ENCODE assay signal across 11 cellular contexts in genomic region chr4:147778942-147779341, GRCh38. TPM values are rescaled to one million over a fixed set of nuclear protein-coding genes. Genes with fewer than 3 reads are reported as not detected.
DNase-seq lines count a peak whose midpoint lies in the region; ATAC-seq, FAIRE-seq and TF ChIP-seq lines count a peak whose summit lies in the region.
"Had no signal": no experiment of that assay in that cellular context is flagged by ENCODE, and none has a peak within 500 bp of the region (broad histone marks: within the 10 kb centered on the region; RNA-seq: fewer than 3 reads in every experiment).

No MANE protein-coding gene starts in this region.

- FAIRE-seq in GM12891 (lab: Jason Lieb, UNC) = peak; percentile 87

- ATAC-seq in GM19395 (IDR thresholded peaks at IDR 0.05; ENCODE audit: unreplicated experiment) (peak; percentile 62), HG02763 (IDR thresholded peaks at IDR 0.05; ENCODE audit: unreplicated experiment) (peak; percentile 61), HG03457 (IDR thresholded peaks at IDR 0.05; ENCODE audit: unreplicated experiment) (peak; percentile 46), SK-N-SH treated with all-trans-retinoic acid at 6 μM for 48 hours (no peak)
- ATAC-seq: upper lobe of right lung had no signal

- DNase-seq in GM12891 (ENCODE audit: insufficient read length, low spot score) (no peak), GOT3 (lab: John Stamatoyannopoulos, UW) (no peak), DMS79 (lab: John Stamatoyannopoulos, UW) (no peak)
- DNase-seq in T-helper 2 cell treated with Interferon-gamma antibody and Interleukin-4, amounts not matched to agents 5 μg/mL and 100 μg/mL, for 36 hours (ENCODE audit: low spot score) = no peak
- DNase-seq: NCI-H1105, sigmoid colon, upper lobe of right lung had no signal

- H3K4me3 Mint-ChIP-seq in T-helper 2 cell treated with Interferon-gamma antibody and Interleukin-4, amounts not matched to agents 5 μg/mL and 100 μg/mL, for 36 hours = no peak overlapping the region

- H3K4me1 Mint-ChIP-seq in T-helper 2 cell treated with Interferon-gamma antibody and Interleukin-4, amounts not matched to agents 5 μg/mL and 100 μg/mL, for 36 hours (ENCODE audit: low read depth) = peaks cover 37% of the 10 kb centered on the region

- no peak for TF ChIP-seq POLR2A in GM12891 (IDR thresholded peaks at IDR 0.05; ENCODE audit: low read depth, low read length)

- no peak overlapping the region for H3K27ac Mint-ChIP-seq in T-helper 2 cell treated with Interferon-gamma antibody and Interleukin-4, amounts not matched to agents 5 μg/mL and 100 μg/mL, for 36 hours

- H3K9me3 Mint-ChIP-seq in T-helper 2 cell treated with Interferon-gamma antibody and Interleukin-4, amounts not matched to agents 5 μg/mL and 100 μg/mL, for 36 hours = no peaks in the 10 kb centered on the region

- H3K36me3 Mint-ChIP-seq in T-helper 2 cell treated with Interferon-gamma antibody and Interleukin-4, amounts not matched to agents 5 μg/mL and 100 μg/mL, for 36 hours (ENCODE audit: low read depth) = no peaks in the 10 kb centered on the region

- no peaks in the 10 kb centered on the region for H3K27me3 Mint-ChIP-seq in T-helper 2 cell treated with Interferon-gamma antibody and Interleukin-4, amounts not matched to agents 5 μg/mL and 100 μg/mL, for 36 hours (ENCODE audit: low read depth)

TF ChIP-seq in GM12891, 5 proteins besides CTCF, POLR2A, EP300 and RAD21:
- TF ChIP-seq POLR2AphosphoS5 (IDR thresholded peaks at IDR 0.05; ENCODE audit: low read depth, low read length) (no peak), POU2F2 (IDR thresholded peaks at IDR 0.05; ENCODE audit: low read depth, low read length) (peak; percentile 94; the same call in 1 of the 2 replicates), TAF1 (IDR thresholded peaks at IDR 0.05; ENCODE audit: low read depth, low read length) (no peak)

TF ChIP-seq in SK-N-SH treated with all-trans-retinoic acid at 6 μM for 48 hours, 23 proteins besides CTCF, POLR2A, EP300 and RAD21:
- no peak for TF ChIP-seq SNAI2 (CRISPR knock-in tag; IDR thresholded peaks at IDR 0.05)
- TF ChIP-seq ZNF70 (CRISPR knock-in tag; IDR thresholded peaks at IDR 0.05) = no peak
- TF ChIP-seq PPARA (CRISPR knock-in tag; IDR thresholded peaks at IDR 0.05; ENCODE audit: borderline replicate concordance) = no peak
- no peak for TF ChIP-seq RARB (CRISPR knock-in tag; IDR thresholded peaks at IDR 0.05)
- no peak for TF ChIP-seq ESRRG (CRISPR knock-in tag; IDR thresholded peaks at IDR 0.05)
- no peak for TF ChIP-seq CSRNP3 (CRISPR knock-in tag; IDR thresholded peaks at IDR 0.05)
- TF ChIP-seq ZC3H10 (CRISPR knock-in tag; IDR thresholded peaks at IDR 0.05) = no peak
- TF ChIP-seq ZFP30 (CRISPR knock-in tag; IDR thresholded peaks at IDR 0.05) = no peak
- TF ChIP-seq TSHZ2 (CRISPR knock-in tag; IDR thresholded peaks at IDR 0.05) = no peak
- TF ChIP-seq TCF4 (CRISPR knock-in tag; IDR thresholded peaks at IDR 0.05; ENCODE audit: borderline replicate concordance) = no peak
- TF ChIP-seq ARNTL (CRISPR knock-in tag; IDR thresholded peaks at IDR 0.05; ENCODE audit: borderline replicate concordance, low read depth) = no peak
- TF ChIP-seq ZNF8 (CRISPR knock-in tag; IDR thresholded peaks at IDR 0.05) = no peak
- no peak for TF ChIP-seq CREB5 (CRISPR knock-in tag; IDR thresholded peaks at IDR 0.05; ENCODE audit: low read depth)
- no peak for TF ChIP-seq ZFP3 (CRISPR knock-in tag; IDR thresholded peaks at IDR 0.05)

RNA-seq across cellular contexts. Expression of gene ARHGAP10, which starts 47.1 kb away (rescaled TPM):
- 13.3 TPM for polyA plus RNA-seq in GM12891 (2012; ENCODE audit: low read depth, missing spikeins)
